8 cellular contexts compared by ENCODE assay signal in genomic region chr5:150357326-150358260, GRCh38. TPM values are rescaled to one million over a fixed set of nuclear protein-coding genes. Genes with fewer than 3 reads are reported as not detected.
DNase-seq lines count a peak whose midpoint lies in the region; ATAC-seq and TF ChIP-seq lines count a peak whose summit lies in the region.

A gene with protein sequence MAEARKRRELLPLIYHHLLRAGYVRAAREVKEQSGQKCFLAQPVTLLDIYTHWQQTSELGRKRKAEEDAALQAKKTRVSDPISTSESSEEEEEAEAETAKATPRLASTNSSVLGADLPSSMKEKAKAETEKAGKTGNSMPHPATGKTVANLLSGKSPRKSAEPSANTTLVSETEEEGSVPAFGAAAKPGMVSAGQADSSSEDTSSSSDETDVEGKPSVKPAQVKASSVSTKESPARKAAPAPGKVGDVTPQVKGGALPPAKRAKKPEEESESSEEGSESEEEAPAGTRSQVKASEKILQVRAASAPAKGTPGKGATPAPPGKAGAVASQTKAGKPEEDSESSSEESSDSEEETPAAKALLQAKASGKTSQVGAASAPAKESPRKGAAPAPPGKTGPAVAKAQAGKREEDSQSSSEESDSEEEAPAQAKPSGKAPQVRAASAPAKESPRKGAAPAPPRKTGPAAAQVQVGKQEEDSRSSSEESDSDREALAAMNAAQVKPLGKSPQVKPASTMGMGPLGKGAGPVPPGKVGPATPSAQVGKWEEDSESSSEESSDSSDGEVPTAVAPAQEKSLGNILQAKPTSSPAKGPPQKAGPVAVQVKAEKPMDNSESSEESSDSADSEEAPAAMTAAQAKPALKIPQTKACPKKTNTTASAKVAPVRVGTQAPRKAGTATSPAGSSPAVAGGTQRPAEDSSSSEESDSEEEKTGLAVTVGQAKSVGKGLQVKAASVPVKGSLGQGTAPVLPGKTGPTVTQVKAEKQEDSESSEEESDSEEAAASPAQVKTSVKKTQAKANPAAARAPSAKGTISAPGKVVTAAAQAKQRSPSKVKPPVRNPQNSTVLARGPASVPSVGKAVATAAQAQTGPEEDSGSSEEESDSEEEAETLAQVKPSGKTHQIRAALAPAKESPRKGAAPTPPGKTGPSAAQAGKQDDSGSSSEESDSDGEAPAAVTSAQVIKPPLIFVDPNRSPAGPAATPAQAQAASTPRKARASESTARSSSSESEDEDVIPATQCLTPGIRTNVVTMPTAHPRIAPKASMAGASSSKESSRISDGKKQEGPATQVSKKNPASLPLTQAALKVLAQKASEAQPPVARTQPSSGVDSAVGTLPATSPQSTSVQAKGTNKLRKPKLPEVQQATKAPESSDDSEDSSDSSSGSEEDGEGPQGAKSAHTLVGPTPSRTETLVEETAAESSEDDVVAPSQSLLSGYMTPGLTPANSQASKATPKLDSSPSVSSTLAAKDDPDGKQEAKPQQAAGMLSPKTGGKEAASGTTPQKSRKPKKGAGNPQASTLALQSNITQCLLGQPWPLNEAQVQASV (N-terminal part only) (plus strand): TSS chr5:150357697. CDS start chr5:150357747, 50 bp downstream.

- H3K27ac Mint-ChIP-seq in activated B cell treated with CpG ODN at 0.5 μM for 24 hours (peak within 1 kb of the TSS; percentile 93), immature natural killer cell (peak within 1 kb of the TSS; percentile 77 to 95 (median 92))

- TF ChIP-seq CTCF in activated B cell treated with CpG ODN at 0.5 μM for 24 hours (IDR thresholded peaks at IDR 0.05) = no peak

- CTCF ChIA-PET in activated B cell treated with CpG ODN at 0.5 μM for 24 hours (lab: Charles Lee) = no interaction called here

- intact Hi-C loops in activated B cell treated with CpG ODN at 0.5 μM for 24 hours (cut with micrococcal nuclease) = loop anchor here (1.0 to 10.0 kb wide), 9 partner anchors 41 to 895 kb away; partner anchors contain the start of genes GM2A, HMGXB3, RBM22 and RPS14

- DNase-seq in AG08395 (ENCODE audit: low spot score) (peak; percentile 98), NCI-H345 (lab: John Stamatoyannopoulos, UW) (peak; percentile 99), activated B cell treated with CpG ODN at 0.5 μM for 24 hours (peak; percentile 98), caudate nucleus (lab: John Stamatoyannopoulos, UW) (peak; percentile 20 to 98 (median 93)), immature natural killer cell (peak; percentile 96 to 97 (median 96))
- DNase-seq in stimulated activated CD4-positive, alpha-beta T cell treated with anti-CD3 and anti-CD28 coated beads, Interleukin-12 subunit alpha, Interleukin-12 subunit beta, amount 100 ng/mL, for 24 hours (ENCODE audit: low read depth in 2 of 2) = peak; percentile 95 to 96

- H3K36me3 Mint-ChIP-seq in activated B cell treated with CpG ODN at 0.5 μM for 24 hours (ENCODE audit: low read depth) (peaks cover 31% of the 10 kb centered on the region), immature natural killer cell (peaks cover 9 to 12% (median 10%) of the 10 kb centered on the region in 3 donors)

- TF ChIP-seq POLR2A in GM18951 (IDR thresholded peaks at IDR 0.05; ENCODE audit: extremely low read depth, insufficient read depth, insufficient read length) = peak; percentile 61

- POLR2A ChIA-PET in activated B cell treated with CpG ODN at 0.5 μM for 24 hours (lab: Charles Lee) = interaction anchor here (0.7 to 2.4 kb wide), 7 partner anchors 16 to 92 kb away, joined by 3 to 11 read pairs (median 5); partner anchors contain the start of genes CD74 and RPS14

- no peaks in the 10 kb centered on the region for H3K27me3 Mint-ChIP-seq in activated B cell treated with CpG ODN at 0.5 μM for 24 hours
- peaks cover 0 to 11% (median 2%) of the 10 kb centered on the region in 3 donors for H3K27me3 Mint-ChIP-seq in immature natural killer cell (ENCODE audit: low read depth in 3 of 3)

- in situ Hi-C loops in GM18951 (cut with MboI; ENCODE audit: low sequenced_read_pairs, unreplicated experiment) = no loop called here

- peak within 1 kb of the TSS; percentile 55 for H3K27ac ChIP-seq in caudate nucleus (ENCODE audit: low read depth, low read length)

- H3K4me3 Mint-ChIP-seq in activated B cell treated with CpG ODN at 0.5 μM for 24 hours (peak within 1 kb of the TSS; percentile 89), immature natural killer cell (peak within 1 kb of the TSS; percentile 86 to 95 (median 88))

- H3K4me1 Mint-ChIP-seq in activated B cell treated with CpG ODN at 0.5 μM for 24 hours (peaks cover 49% of the 10 kb centered on the region), immature natural killer cell (peaks cover 29 to 43% of the 10 kb centered on the region in 2 donors)

- H3K9me3 Mint-ChIP-seq in activated B cell treated with CpG ODN at 0.5 μM for 24 hours (no peaks in the 10 kb centered on the region), immature natural killer cell (peaks cover 0 to 1% (median 0%) of the 10 kb centered on the region in 6 donors)

- ATAC-seq in HG03196 (IDR thresholded peaks at IDR 0.05; ENCODE audit: unreplicated experiment) = peak; percentile 96
- peak; percentile 97 for ATAC-seq in activated B cell treated with CpG ODN at 0.5 μM for 24 hours (ENCODE audit: low read depth)

RNA-seq across cellular contexts. Expression of the gene that starts here (rescaled TPM):
- total RNA-seq in activated B cell treated with CpG ODN at 0.5 μM for 24 hours = 74.7 and 76.1 TPM in 2 replicates
- polyA plus RNA-seq in immature natural killer cell = 10 to 100 TPM in 1 of 3 donors, 1 to 10 TPM in 2; 3.2 to 21.5 (median 3.5) TPM

Comparison
In these comparisons a context has a peak if more than half of its experiments do, and no peak if none do; other contexts are left out.
1. Peak in every context shown above with its lines: DNase-seq, ATAC-seq and H3K27ac ChIP-seq.